Comparison of ENCODE assay signal across 14 cellular contexts in genomic region chr9:125438506-125439433, GRCh38.
DNase-seq lines count a peak whose midpoint lies in the region; ATAC-seq, FAIRE-seq and TF ChIP-seq lines count a peak whose summit lies in the region.
"Had no signal": no experiment of that assay in that cellular context is flagged by ENCODE, and none has a peak within 500 bp of the region (broad histone marks: within the 10 kb centered on the region; RNA-seq: fewer than 3 reads in every experiment).

No MANE protein-coding gene starts in this region.

- CTCF ChIA-PET in MCF 10A (lab: Yijun Ruan, JAX) (no interaction called here), K562 (lab: Yijun Ruan, JAX; ENCODE audit: low intra/inter-chr PET ratio) (no interaction called here)

- H3K4me3 Mint-ChIP-seq in MCF 10A (ENCODE audit: unreplicated experiment) = no peak overlapping the region

- in situ Hi-C loops in K562 (cut with MboI) = loop anchor here (10.0 kb wide), 1 partner anchor 196 kb away; no protein-coding TSS in a partner anchor

- TSS peak; percentile 36 for BruUV-seq in MCF 10A (replicated peaks; lab: Mats Ljungman, UMichigan)
- TSS peak; percentile 57 for BruUV-seq in K562 (replicated peaks; lab: Mats Ljungman, UMichigan)

- H3K4me2 ChIP-seq in K562 (ENCODE audit: insufficient read depth, low read length) = no peak overlapping the region

- no peak overlapping the region for H3K4me3 ChIP-seq in breast epithelium
- H3K4me3 ChIP-seq in K562 = no peak overlapping the region
- no peak overlapping the region for H3K4me3 ChIP-seq in kidney (ENCODE audit: low read length in 2 of 2)
- no peak overlapping the region for H3K4me3 ChIP-seq in tibial artery
- H3K4me3 ChIP-seq in sigmoid colon = no peak overlapping the region

- TF ChIP-seq POLR2A in breast epithelium (IDR thresholded peaks at IDR 0.05) (no peak), K562 (conservative IDR thresholded peaks at IDR 0.05) (no peak), sigmoid colon (IDR thresholded peaks at IDR 0.05) (no peak)

- H3K79me2 ChIP-seq in K562 (ENCODE audit: control insufficient read depth, insufficient read depth, low read length) = no peaks in the 10 kb centered on the region

- 90% methylated on average over 21 of the region's 32 CpGs for WGBS in K562 (ENCODE audit: insufficient coverage, low coverage, missing lambda C conversion rate)
- 94 to 96% methylated on average over 32 of the region's 32 CpGs for WGBS in sigmoid colon, 2 donors

- FAIRE-seq in K562 (lab: Jason Lieb, UNC) = no peak
- FAIRE-seq in kidney (lab: Jason Lieb, UNC) = no peak
- FAIRE-seq: GM12891, H54 had no signal

- no peaks in the 10 kb centered on the region for H3K27me3 Mint-ChIP-seq in MCF 10A (ENCODE audit: insufficient read depth, unreplicated experiment)

- H3K27me3 ChIP-seq in breast epithelium = no peaks in the 10 kb centered on the region
- H3K27me3 ChIP-seq in K562 (ENCODE audit: control insufficient read depth in 2 of 2, insufficient read depth in 2 of 2, low read length in 2 of 2) = no peaks in the 10 kb centered on the region
- no peaks in the 10 kb centered on the region for H3K27me3 ChIP-seq in tibial artery
- no peaks in the 10 kb centered on the region for H3K27me3 ChIP-seq in sigmoid colon

- TF ChIP-seq CTCF in MCF 10A (IDR thresholded peaks at IDR 0.05; ENCODE audit: unreplicated experiment) (no peak), breast epithelium (IDR thresholded peaks at IDR 0.05) (no peak), K562 (IDR thresholded peaks at IDR 0.05 in 2 of 3, conservative IDR thresholded peaks at IDR 0.05 in 1 of 3; ENCODE audit: insufficient read depth in 2 of 3, low read depth in 1 of 3, low read length in 3 of 3) (no peak), kidney (IDR thresholded peaks at IDR 0.05; ENCODE audit: borderline replicate concordance, extremely low read depth, insufficient read depth) (no peak), tibial artery (IDR thresholded peaks at IDR 0.05) (no peak), sigmoid colon (IDR thresholded peaks at IDR 0.05) (no peak)

- H3K36me3 Mint-ChIP-seq in MCF 10A (ENCODE audit: insufficient read depth, unreplicated experiment) = peaks cover 36% of the 10 kb centered on the region

- H3K36me3 ChIP-seq in breast epithelium = no peaks in the 10 kb centered on the region
- peaks cover 5% of the 10 kb centered on the region; the same call in 1 of the 3 replicates for H3K36me3 ChIP-seq in K562 (ENCODE audit: control insufficient read depth, insufficient read depth, low read length)
- peaks cover 9% of the 10 kb centered on the region in 2 donors for H3K36me3 ChIP-seq in kidney (ENCODE audit: control insufficient read depth in 1 of 2, insufficient read depth in 2 of 2, low read length in 2 of 2)
- peaks cover 13 to 53% (median 41%) of the 10 kb centered on the region in 3 donors for H3K36me3 ChIP-seq in tibial artery
- peaks cover 0 to 37% (median 9%) of the 10 kb centered on the region in 4 donors for H3K36me3 ChIP-seq in sigmoid colon

- no peaks in the 10 kb centered on the region; the same call in 1 of the 2 replicates for H4K20me1 ChIP-seq in K562 (replicated peaks; ENCODE audit: control insufficient read depth, insufficient read depth, low read length)

- POLR2A ChIA-PET in MCF 10A (lab: Yijun Ruan, JAX) = no interaction called here
- POLR2A ChIA-PET in K562 (lab: Yijun Ruan, JAX) = interaction anchor here (0.7 to 3.4 kb wide), 3 partner anchors 9 to 656 kb away, joined by 3 to 9 read pairs (median 3); no protein-coding TSS in a partner anchor

- DNase-seq in MCF 10A (ENCODE audit: unreplicated experiment) = no peak
- no peak for DNase-seq in breast epithelium (ENCODE audit: low spot score in 2 of 2)
- DNase-seq in K562 (ENCODE audit: extremely low read depth in 1 of 4, low spot score in 3 of 4) = no peak
- DNase-seq in kidney = peak; percentile 69
- DNase-seq in tibial artery = peak; percentile 9 to 52
- DNase-seq in DMS53 treated with DMSO at 0.1 percent for 48 hours (lab: John Stamatoyannopoulos, UW; ENCODE audit: unreplicated experiment) = no peak
- no peak for DNase-seq in sigmoid colon
- DNase-seq in Kasumi-1 (lab: John Stamatoyannopoulos, UW) = no peak
- DNase-seq: NCI-H1048, NCI-H1694, NCI-H345, NCI-H526 treated with DMSO at 0.1 percent for 48 hours had no signal

- H3K9ac ChIP-seq in K562 (ENCODE audit: insufficient read depth in 1 of 2, low read depth in 2 of 2, low read length in 2 of 2) (peak overlapping the region in 1 of 2 experiments; percentile 50; a peak in 1 of 4 replicates), kidney (ENCODE audit: low read length in 2 of 2) (no peak overlapping the region)

- no peak for TF ChIP-seq RAD21 in K562 (CRISPR knock-in tag; conservative IDR thresholded peaks at IDR 0.05 in 1 of 2, IDR thresholded peaks at IDR 0.05 in 1 of 2)

- H3K4me1 Mint-ChIP-seq in MCF 10A (ENCODE audit: insufficient read depth, unreplicated experiment) = no peaks in the 10 kb centered on the region

- H3K27ac ChIP-seq in breast epithelium (no peak overlapping the region), K562 (ENCODE audit: extremely low read depth, low read depth, low read length) (no peak overlapping the region), kidney (ENCODE audit: low read depth in 2 of 2, low read length in 2 of 2) (no peak overlapping the region), tibial artery (no peak overlapping the region), sigmoid colon (no peak overlapping the region)

- H2AFZ ChIP-seq in K562 (ENCODE audit: low read depth, low read length) = no peak overlapping the region

- TF ChIP-seq EP300 in K562 (IDR thresholded peaks at IDR 0.05; ENCODE audit: low read length) = no peak
- TF ChIP-seq EP300 in sigmoid colon (IDR thresholded peaks at IDR 0.05) = no peak

- H3K9me3 ChIP-seq in breast epithelium (no peaks in the 10 kb centered on the region), K562 (replicated peaks; ENCODE audit: control insufficient read depth, insufficient read depth, low read depth, low read length) (no peaks in the 10 kb centered on the region), kidney (ENCODE audit: control insufficient read depth in 1 of 2, low read length in 2 of 2) (no peaks in the 10 kb centered on the region), tibial artery (no peaks in the 10 kb centered on the region), sigmoid colon (no peaks in the 10 kb centered on the region)

- no peaks in the 10 kb centered on the region for H3K4me1 ChIP-seq in breast epithelium
- peaks cover 3 to 34% of the 10 kb centered on the region in 2 experiments; a peak in 3 of 5 replicates for H3K4me1 ChIP-seq in K562 (replicated peaks in 1 of 2; ENCODE audit: control insufficient read depth in 2 of 2, insufficient read depth in 2 of 2, low read length in 2 of 2)
- H3K4me1 ChIP-seq in kidney (ENCODE audit: control insufficient read depth in 1 of 2, insufficient read depth in 1 of 2, low read depth in 1 of 2, low read length in 2 of 2) = no peaks in the 10 kb centered on the region
- H3K4me1 ChIP-seq in tibial artery = no peaks in the 10 kb centered on the region
- H3K4me1 ChIP-seq in sigmoid colon = no peaks in the 10 kb centered on the region

- no peaks in the 10 kb centered on the region for H3K9me1 ChIP-seq in K562 (ENCODE audit: control insufficient read depth, insufficient read depth, low read length)

- no peak for ATAC-seq in K562

- no peaks in the 10 kb centered on the region for H3K9me3 Mint-ChIP-seq in MCF 10A (ENCODE audit: unreplicated experiment)

- intact Hi-C loops in MCF 10A (cut with micrococcal nuclease) = no loop called here
- intact Hi-C loops in breast epithelium (cut with DNase I; ENCODE audit: low total_unique reads) = no loop called here
- intact Hi-C loops in K562 (cut with micrococcal nuclease) = no loop called here
- intact Hi-C loops in kidney (cut with DNase I) = no loop called here
- intact Hi-C loops in tibial artery (cut with DNase I; ENCODE audit: low total_unique reads) = no loop called here
- intact Hi-C loops in sigmoid colon (cut with DNase I) = no loop called here

- no peak overlapping the region for H3K27ac Mint-ChIP-seq in MCF 10A (ENCODE audit: low read depth, unreplicated experiment)

TF ChIP-seq in K562, 482 proteins besides CTCF, POLR2A, EP300 and RAD21:
- TF ChIP-seq POLR2G (IDR thresholded peaks at IDR 0.05; ENCODE audit: low read depth, low read length) (0 out of 2 replicates have a peak, but pooled peaks have one; percentile 20), ATF2 (CRISPR knock-in tag; IDR thresholded peaks at IDR 0.05) (no peak)

Comparison
In these comparisons a context has a peak if more than half of its experiments do, and no peak if none do; other contexts are left out.
1. DNase-seq: peak in kidney (single experiment) and tibial artery (2 of 2); none in MCF 10A (single experiment), breast epithelium (0 of 2), K562 (0 of 4), DMS53 treated with DMSO at 0.1 percent for 48 hours (single experiment), sigmoid colon (single experiment) and Kasumi-1 (0 of 2).